In genomic region chr19:12141405-12141736, GRCh38 we compare ENCODE assay signal across 1 cellular context.
TF ChIP-seq lines count a peak whose summit lies in the region.

No MANE protein-coding gene starts in this region.

TF ChIP-seq in GM23338, 12 proteins besides CTCF, POLR2A, EP300 and RAD21:
- TF ChIP-seq NANOG (IDR thresholded peaks at IDR 0.05; ENCODE audit: borderline replicate concordance) (no peak), CREB1 (CRISPR knock-in tag; IDR thresholded peaks at IDR 0.05; ENCODE audit: low read depth) (no peak), ZNF462 (CRISPR knock-in tag; IDR thresholded peaks at IDR 0.05) (no peak), ETS1 (IDR thresholded peaks at IDR 0.05) (no peak), JUNB (IDR thresholded peaks at IDR 0.05; ENCODE audit: unreplicated experiment) (no peak), POLR2AphosphoS5 (IDR thresholded peaks at IDR 0.05; ENCODE audit: low read depth) (no peak), REST (IDR thresholded peaks at IDR 0.05; ENCODE audit: unreplicated experiment) (no peak), EZH2 (IDR thresholded peaks at IDR 0.05; ENCODE audit: low read depth, unreplicated experiment) (no peak), ZNF114 (CRISPR knock-in tag; IDR thresholded peaks at IDR 0.05) (no peak)
